21 cellular contexts compared by ENCODE assay signal in the genomic region with DNA sequence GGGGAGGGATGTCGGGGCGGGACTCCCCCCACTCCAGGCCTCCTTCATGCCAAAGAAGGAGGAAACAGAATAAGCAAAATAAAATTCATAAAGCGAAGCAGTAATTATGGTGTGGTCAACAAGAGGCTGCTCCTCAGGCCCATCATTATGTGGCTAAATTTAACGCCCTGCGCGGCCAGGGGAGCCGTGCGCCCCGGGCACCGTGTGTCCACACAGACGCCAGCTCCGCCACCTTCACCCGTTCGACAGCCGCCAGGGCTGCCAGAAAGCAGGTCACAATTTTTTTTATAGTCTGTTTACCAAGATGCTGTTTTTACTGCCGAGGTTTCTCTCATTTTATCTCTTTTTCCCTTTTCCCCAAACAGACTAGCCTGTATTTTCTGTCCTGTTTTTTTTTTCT.
"Had no signal": no experiment of that assay in that cellular context is flagged by ENCODE, and none has a peak within 500 bp of the region (broad histone marks: within the 10 kb centered on the region; RNA-seq: fewer than 3 reads in every experiment).

No MANE protein-coding gene starts in this region.

- H3K36me3 ChIP-seq: neutrophil, pancreas, right lobe of liver, sigmoid colon, thoracic aorta, thyroid gland, upper lobe of left lung, vagina had no signal

- H3K9me3 ChIP-seq: neutrophil, pancreas, psoas muscle, right lobe of liver, sigmoid colon, stomach, thoracic aorta, thyroid gland, tibial nerve, upper lobe of left lung, vagina had no signal

- H3K27ac ChIP-seq: neutrophil, pancreas, psoas muscle, right lobe of liver, sigmoid colon, stomach, thoracic aorta, thyroid gland, tibial nerve, upper lobe of left lung, vagina had no signal

- H3K4me3 ChIP-seq: pancreas, psoas muscle, right lobe of liver, sigmoid colon, stomach, thoracic aorta, thyroid gland, tibial nerve, upper lobe of left lung, vagina had no signal

- H3K27me3 ChIP-seq: neutrophil, pancreas, right lobe of liver, sigmoid colon, stomach, thyroid gland, tibial nerve, upper lobe of left lung, vagina had no signal

- DNase-seq: nephron progenitor cell; nucleus accumbens; pancreas; psoas muscle; right lobe of liver; sigmoid colon; small intestine; stimulated activated CD4-positive, alpha-beta T cell treated with anti-CD3 and anti-CD28 coated beads, Interleukin-15, amount 100 ng/mL, for 24 hours; stimulated activated CD4-positive, alpha-beta T cell treated with anti-CD3 and anti-CD28 coated beads, Interleukin-2, amount 100 ng/mL, for 24 hours; stimulated activated CD4-positive, alpha-beta T cell treated with anti-CD3 and anti-CD28 coated beads, Interleukin-2, amount 100 ng/mL, for 48 hours; stimulated activated CD4-positive, alpha-beta T cell treated with anti-CD3 and anti-CD28 coated beads, Interleukin-4, amount 100 ng/mL, for 24 hours; stimulated activated naive B cell treated with anti-CD40 and anti-IgM and Interleukin-4, amounts not matched to agents 10 μg/mL and 1 μg/mL and 100 μg/mL, for 72 hours; stimulated activated naive CD4-positive, alpha-beta T cell treated with Interleukin-2 at 50 U/mL for 16 hours; stomach; thyroid gland; trophoblast cell had no signal

- H3K4me1 ChIP-seq: sigmoid colon had no signal
